In genomic region chr15:90510781-90511180, GRCh38 we compare ENCODE assay signal across 7 cellular contexts. TPM values are rescaled to one million over a fixed set of nuclear protein-coding genes. Genes with fewer than 3 reads are reported as not detected.
A peak's percentile ranks its signal among the peaks of the same experiment; 100 is the strongest.
DNase-seq lines count a peak whose midpoint lies in the region; ATAC-seq and TF ChIP-seq lines count a peak whose summit lies in the region.
"Not testable (repeated sequence)": the region's sequence is repeated elsewhere in the genome, so short reads cannot be mapped to it uniquely, and the experiment has no call there.

No MANE protein-coding gene starts in this region.

- ATAC-seq in CD8-positive, alpha-beta T cell; activated CD4-positive, alpha-beta T cell treated with anti-CD3 and anti-CD28 coated beads for 36 hours; activated CD8-positive, alpha-beta T cell treated with anti-CD3 and anti-CD28 coated beads, Interleukin-2, amount 10 ng/mL, durations not matched to agents 7 days and 5 days; stimulated activated effector memory CD8-positive, alpha-beta T cell treated with anti-CD3 and anti-CD28 coated beads, Interleukin-12 subunit alpha, Interleukin-12 subunit beta, amount 100 ng/mL, for 72 hours: not testable (repeated sequence)

- H3K4me1 Mint-ChIP-seq in CD8-positive, alpha-beta T cell (ENCODE audit: low read depth); activated CD4-positive, alpha-beta T cell treated with anti-CD3 and anti-CD28 coated beads for 36 hours; stimulated activated effector memory CD8-positive, alpha-beta T cell treated with anti-CD3 and anti-CD28 coated beads, Interleukin-12 subunit alpha, Interleukin-12 subunit beta, amount 100 ng/mL, for 72 hours: not testable (repeated sequence)
- H3K4me1 Mint-ChIP-seq in activated CD8-positive, alpha-beta T cell treated with anti-CD3 and anti-CD28 coated beads, Interleukin-2, amount 10 ng/mL, durations not matched to agents 7 days and 5 days (ENCODE audit: low read depth), result peaks cover 13% of the 10 kb centered on the region
- peaks cover 12% of the 10 kb centered on the region for H3K4me1 Mint-ChIP-seq in activated T-helper 2 cell treated with anti-CD3 and anti-CD28 coated beads, Interferon-gamma antibody, Interleukin-2, Interleukin-4, amounts not matched to agents 10 μg/mL and 5 μg/mL and 100 μg/mL, durations not matched to agents 14 hours and 24 hours and 36 hours (ENCODE audit: low read depth)
- peaks cover 29% of the 10 kb centered on the region for H3K4me1 Mint-ChIP-seq in activated naive CD8-positive, alpha-beta T cell (ENCODE audit: low read depth)
- H3K4me1 Mint-ChIP-seq in dendritic cell treated with granulocyte-macrophage colony-stimulating factor and Interleukin-4, amounts not matched to agents 40 ng/mL and 50 ng/mL, for 4 days (ENCODE audit: low read depth), result peaks cover 38% of the 10 kb centered on the region

- peak overlapping the region; percentile 78 for H3K4me3 Mint-ChIP-seq in CD8-positive, alpha-beta T cell
- H3K4me3 Mint-ChIP-seq in activated CD4-positive, alpha-beta T cell treated with anti-CD3 and anti-CD28 coated beads for 36 hours; activated CD8-positive, alpha-beta T cell treated with anti-CD3 and anti-CD28 coated beads, Interleukin-2, amount 10 ng/mL, durations not matched to agents 7 days and 5 days; activated T-helper 2 cell treated with anti-CD3 and anti-CD28 coated beads, Interferon-gamma antibody, Interleukin-2, Interleukin-4, amounts not matched to agents 10 μg/mL and 5 μg/mL and 100 μg/mL, durations not matched to agents 14 hours and 24 hours and 36 hours (ENCODE audit: low read depth); dendritic cell treated with granulocyte-macrophage colony-stimulating factor and Interleukin-4, amounts not matched to agents 40 ng/mL and 50 ng/mL, for 4 days: not testable (repeated sequence)
- peak overlapping the region; percentile 85 for H3K4me3 Mint-ChIP-seq in activated naive CD8-positive, alpha-beta T cell
- H3K4me3 Mint-ChIP-seq in stimulated activated effector memory CD8-positive, alpha-beta T cell treated with anti-CD3 and anti-CD28 coated beads, Interleukin-12 subunit alpha, Interleukin-12 subunit beta, amount 100 ng/mL, for 72 hours, result peak overlapping the region; percentile 41

- not testable (repeated sequence) for H3K9me3 ChIP-seq in CD8-positive, alpha-beta T cell (ENCODE audit: low read length)

- not testable (repeated sequence) for H3K27me3 Mint-ChIP-seq in CD8-positive, alpha-beta T cell (ENCODE audit: low read depth); activated CD4-positive, alpha-beta T cell treated with anti-CD3 and anti-CD28 coated beads for 36 hours; activated CD8-positive, alpha-beta T cell treated with anti-CD3 and anti-CD28 coated beads, Interleukin-2, amount 10 ng/mL, durations not matched to agents 7 days and 5 days (ENCODE audit: low read depth); activated T-helper 2 cell treated with anti-CD3 and anti-CD28 coated beads, Interferon-gamma antibody, Interleukin-2, Interleukin-4, amounts not matched to agents 10 μg/mL and 5 μg/mL and 100 μg/mL, durations not matched to agents 14 hours and 24 hours and 36 hours (ENCODE audit: low read depth); activated naive CD8-positive, alpha-beta T cell; dendritic cell treated with granulocyte-macrophage colony-stimulating factor and Interleukin-4, amounts not matched to agents 40 ng/mL and 50 ng/mL, for 4 days

- not testable (repeated sequence) for H3K4me3 ChIP-seq in CD8-positive, alpha-beta T cell (ENCODE audit: low read depth, low read length)

- not testable (repeated sequence) for H3K27me3 ChIP-seq in CD8-positive, alpha-beta T cell (ENCODE audit: insufficient read depth, low read length)

- TF ChIP-seq CTCF in CD8-positive, alpha-beta T cell (IDR thresholded peaks at IDR 0.05), result not testable (repeated sequence)

- H3K9me3 Mint-ChIP-seq in CD8-positive, alpha-beta T cell; activated CD4-positive, alpha-beta T cell treated with anti-CD3 and anti-CD28 coated beads for 36 hours (ENCODE audit: low read depth); activated CD8-positive, alpha-beta T cell treated with anti-CD3 and anti-CD28 coated beads, Interleukin-2, amount 10 ng/mL, durations not matched to agents 7 days and 5 days (ENCODE audit: insufficient read depth); activated T-helper 2 cell treated with anti-CD3 and anti-CD28 coated beads, Interferon-gamma antibody, Interleukin-2, Interleukin-4, amounts not matched to agents 10 μg/mL and 5 μg/mL and 100 μg/mL, durations not matched to agents 14 hours and 24 hours and 36 hours; activated naive CD8-positive, alpha-beta T cell (ENCODE audit: low read depth); dendritic cell treated with granulocyte-macrophage colony-stimulating factor and Interleukin-4, amounts not matched to agents 40 ng/mL and 50 ng/mL, for 4 days; stimulated activated effector memory CD8-positive, alpha-beta T cell treated with anti-CD3 and anti-CD28 coated beads, Interleukin-12 subunit alpha, Interleukin-12 subunit beta, amount 100 ng/mL, for 72 hours: not testable (repeated sequence)

- intact Hi-C loops in CD8-positive, alpha-beta T cell (cut with DNase I, micrococcal nuclease), result loop anchor here in 1 of 2 experiments (10.0 kb wide), 1 partner anchor 184 kb away; no protein-coding TSS in a partner anchor
- intact Hi-C loops in activated CD4-positive, alpha-beta T cell treated with anti-CD3 and anti-CD28 coated beads for 36 hours (cut with DNase I, micrococcal nuclease); activated T-helper 2 cell treated with anti-CD3 and anti-CD28 coated beads, Interferon-gamma antibody, Interleukin-2, Interleukin-4, amounts not matched to agents 10 μg/mL and 5 μg/mL and 100 μg/mL, durations not matched to agents 14 hours and 24 hours and 36 hours (cut with micrococcal nuclease); dendritic cell treated with granulocyte-macrophage colony-stimulating factor and Interleukin-4, amounts not matched to agents 40 ng/mL and 50 ng/mL, for 4 days (cut with micrococcal nuclease): not testable (repeated sequence)

- H3K27ac ChIP-seq in CD8-positive, alpha-beta T cell (ENCODE audit: low read depth, low read length), result not testable (repeated sequence)

- CTCF ChIA-PET in CD8-positive, alpha-beta T cell (lab: Charles Lee), result interaction anchor here (1.0 to 2.8 kb wide), 7 partner anchors 10 to 191 kb away, joined by 3 to 14 read pairs (median 4); no protein-coding TSS in a partner anchor
- CTCF ChIA-PET in activated CD4-positive, alpha-beta T cell treated with anti-CD3 and anti-CD28 coated beads for 36 hours (lab: Charles Lee), result interaction anchor here (1.1 to 2.9 kb wide), 3 partner anchors 12 to 191 kb away, joined by 3 to 9 read pairs (median 5); no protein-coding TSS in a partner anchor
- CTCF ChIA-PET in activated CD8-positive, alpha-beta T cell treated with anti-CD3 and anti-CD28 coated beads, Interleukin-2, amount 10 ng/mL, durations not matched to agents 7 days and 5 days (lab: Charles Lee), result interaction anchor here (1.0 to 5.9 kb wide), 6 partner anchors 9 to 217 kb away, joined by 3 to 18 read pairs (median 4); no protein-coding TSS in a partner anchor

- peak overlapping the region; percentile 15 for H3K27ac Mint-ChIP-seq in CD8-positive, alpha-beta T cell
- H3K27ac Mint-ChIP-seq in activated CD4-positive, alpha-beta T cell treated with anti-CD3 and anti-CD28 coated beads for 36 hours, result peak overlapping the region; percentile 37
- peak overlapping the region; percentile 77 for H3K27ac Mint-ChIP-seq in activated CD8-positive, alpha-beta T cell treated with anti-CD3 and anti-CD28 coated beads, Interleukin-2, amount 10 ng/mL, durations not matched to agents 7 days and 5 days
- H3K27ac Mint-ChIP-seq in activated T-helper 2 cell treated with anti-CD3 and anti-CD28 coated beads, Interferon-gamma antibody, Interleukin-2, Interleukin-4, amounts not matched to agents 10 μg/mL and 5 μg/mL and 100 μg/mL, durations not matched to agents 14 hours and 24 hours and 36 hours, result peak overlapping the region; percentile 44
- H3K27ac Mint-ChIP-seq in activated naive CD8-positive, alpha-beta T cell, result not testable (repeated sequence)
- H3K27ac Mint-ChIP-seq in dendritic cell treated with granulocyte-macrophage colony-stimulating factor and Interleukin-4, amounts not matched to agents 40 ng/mL and 50 ng/mL, for 4 days, result peak overlapping the region; percentile 88
- H3K27ac Mint-ChIP-seq in stimulated activated effector memory CD8-positive, alpha-beta T cell treated with anti-CD3 and anti-CD28 coated beads, Interleukin-12 subunit alpha, Interleukin-12 subunit beta, amount 100 ng/mL, for 72 hours, result peak overlapping the region; percentile 1

- not testable (repeated sequence) for DNase-seq in CD8-positive, alpha-beta T cell; activated CD4-positive, alpha-beta T cell treated with anti-CD3 and anti-CD28 coated beads for 36 hours; activated CD8-positive, alpha-beta T cell treated with anti-CD3 and anti-CD28 coated beads, Interleukin-2, amount 10 ng/mL, durations not matched to agents 7 days and 5 days; activated T-helper 2 cell treated with anti-CD3 and anti-CD28 coated beads, Interferon-gamma antibody, Interleukin-2, Interleukin-4, amounts not matched to agents 10 μg/mL and 5 μg/mL and 100 μg/mL, durations not matched to agents 14 hours and 24 hours and 36 hours (ENCODE audit: low spot score); stimulated activated effector memory CD8-positive, alpha-beta T cell treated with anti-CD3 and anti-CD28 coated beads, Interleukin-12 subunit alpha, Interleukin-12 subunit beta, amount 100 ng/mL, for 72 hours (ENCODE audit: low spot score in 2 of 2)

- POLR2A ChIA-PET in CD8-positive, alpha-beta T cell (lab: Charles Lee); activated CD4-positive, alpha-beta T cell treated with anti-CD3 and anti-CD28 coated beads for 36 hours (lab: Charles Lee): not testable (repeated sequence)
- POLR2A ChIA-PET in activated CD8-positive, alpha-beta T cell treated with anti-CD3 and anti-CD28 coated beads, Interleukin-2, amount 10 ng/mL, durations not matched to agents 7 days and 5 days (lab: Charles Lee), result interaction anchor here (1.3 to 1.7 kb wide), 3 partner anchors 10 to 50 kb away, joined by 3 to 5 read pairs (median 3); no protein-coding TSS in a partner anchor

- H3K36me3 ChIP-seq in CD8-positive, alpha-beta T cell (ENCODE audit: insufficient read depth, low read length), result not testable (repeated sequence)

- H3K4me1 ChIP-seq in CD8-positive, alpha-beta T cell (ENCODE audit: insufficient read depth, low read length), result not testable (repeated sequence)

- not testable (repeated sequence) for H3K36me3 Mint-ChIP-seq in CD8-positive, alpha-beta T cell; activated CD4-positive, alpha-beta T cell treated with anti-CD3 and anti-CD28 coated beads for 36 hours (ENCODE audit: low read depth); activated naive CD8-positive, alpha-beta T cell; stimulated activated effector memory CD8-positive, alpha-beta T cell treated with anti-CD3 and anti-CD28 coated beads, Interleukin-12 subunit alpha, Interleukin-12 subunit beta, amount 100 ng/mL, for 72 hours
- peaks cover 36% of the 10 kb centered on the region for H3K36me3 Mint-ChIP-seq in activated CD8-positive, alpha-beta T cell treated with anti-CD3 and anti-CD28 coated beads, Interleukin-2, amount 10 ng/mL, durations not matched to agents 7 days and 5 days (ENCODE audit: low read depth)
- peaks cover 19% of the 10 kb centered on the region for H3K36me3 Mint-ChIP-seq in activated T-helper 2 cell treated with anti-CD3 and anti-CD28 coated beads, Interferon-gamma antibody, Interleukin-2, Interleukin-4, amounts not matched to agents 10 μg/mL and 5 μg/mL and 100 μg/mL, durations not matched to agents 14 hours and 24 hours and 36 hours (ENCODE audit: low read depth)
- H3K36me3 Mint-ChIP-seq in dendritic cell treated with granulocyte-macrophage colony-stimulating factor and Interleukin-4, amounts not matched to agents 40 ng/mL and 50 ng/mL, for 4 days (ENCODE audit: low read depth), result peaks cover 36% of the 10 kb centered on the region

RNA-seq across cellular contexts. Expression of gene CRTC3, which starts 18.9 kb away (rescaled TPM):
- total RNA-seq in CD8-positive, alpha-beta T cell, result 10 to 100 TPM; 74.0 to 77.9 TPM
- total RNA-seq in activated CD4-positive, alpha-beta T cell treated with anti-CD3 and anti-CD28 coated beads for 36 hours, result 10 to 100 TPM; 32.4 to 36.2 TPM
- total RNA-seq in activated CD8-positive, alpha-beta T cell treated with anti-CD3 and anti-CD28 coated beads, Interleukin-2, amount 10 ng/mL, durations not matched to agents 7 days and 5 days, result 10 to 100 TPM; 64.9 to 66.6 TPM
- 59.7 and 61.8 TPM in 2 replicates for total RNA-seq in activated T-helper 2 cell treated with anti-CD3 and anti-CD28 coated beads, Interferon-gamma antibody, Interleukin-2, Interleukin-4, amounts not matched to agents 10 μg/mL and 5 μg/mL and 100 μg/mL, durations not matched to agents 14 hours and 24 hours and 36 hours
